11 cellular contexts compared by ENCODE assay signal in genomic region chr11:83195649-83196048, GRCh38. TPM values are rescaled to one million over a fixed set of nuclear protein-coding genes. Genes with fewer than 3 reads are reported as not detected.
DNase-seq lines count a peak whose midpoint lies in the region; ATAC-seq and TF ChIP-seq lines count a peak whose summit lies in the region.
"Had no signal": no experiment of that assay in that cellular context is flagged by ENCODE, and none has a peak within 500 bp of the region (broad histone marks: within the 10 kb centered on the region; RNA-seq: fewer than 3 reads in every experiment).

No MANE protein-coding gene starts in this region.

- H3K4me3 ChIP-seq in DOHH2 (ENCODE audit: low read length), result no peak overlapping the region
- peak overlapping the region; percentile 83 for H3K4me3 ChIP-seq in RWPE2 (ENCODE audit: severe bottlenecking)
- H3K4me3 ChIP-seq in endodermal cell (ENCODE audit: low read length), result peak overlapping the region; percentile 100
- peak overlapping the region; percentile 86 for H3K4me3 ChIP-seq in psoas muscle

- no peaks in the 10 kb centered on the region for H4K20me1 ChIP-seq in DOHH2 (ENCODE audit: control insufficient read depth, insufficient read depth, low read depth, low read length)

- TF ChIP-seq CTCF in DOHH2 (IDR thresholded peaks at IDR 0.05; ENCODE audit: low read depth, low read length, poor library complexity, severe bottlenecking) (no peak), RWPE2 (IDR thresholded peaks at IDR 0.05; ENCODE audit: poor library complexity, severe bottlenecking) (no peak), endodermal cell (conservative IDR thresholded peaks at IDR 0.05) (no peak), psoas muscle (IDR thresholded peaks at IDR 0.05) (no peak)

- ATAC-seq in RWPE2 (ENCODE audit: low read depth) (no peak), psoas muscle (no peak)
- ATAC-seq: Right ventricle myocardium inferior had no signal

- peaks cover 25% of the 10 kb centered on the region for H3K79me2 ChIP-seq in DOHH2 (ENCODE audit: control insufficient read depth, low read length)

- H3K9me3 ChIP-seq in DOHH2 (ENCODE audit: control insufficient read depth, insufficient read depth, low read length), result no peaks in the 10 kb centered on the region
- no peaks in the 10 kb centered on the region for H3K9me3 ChIP-seq in RWPE2 (ENCODE audit: severe bottlenecking)
- H3K9me3 ChIP-seq in endodermal cell (ENCODE audit: control insufficient read depth, low read length), result no peaks in the 10 kb centered on the region
- H3K9me3 ChIP-seq in psoas muscle, result no peaks in the 10 kb centered on the region
- H3K9me3 ChIP-seq: suprapubic skin had no signal

- H3K9me2 ChIP-seq in DOHH2 (replicated peaks; ENCODE audit: control insufficient read depth, low read length), result no peaks in the 10 kb centered on the region

- DNase-seq in RWPE2 (ENCODE audit: low spot score) (no peak), endodermal cell (no peak), psoas muscle (no peak), amniotic stem cell (lab: John Stamatoyannopoulos, UW) (no peak), activated gamma-delta T cell (lab: John Stamatoyannopoulos, UW) (no peak), G401 (ENCODE audit: low spot score) (no peak)
- DNase-seq: activated CD4-positive, alpha-beta T cell treated with anti-CD3 and anti-CD28 coated beads, Interleukin-2, amount 50 U/mL, for 4 hours; stimulated activated CD4-positive, alpha-beta T cell treated with anti-CD3 and anti-CD28 coated beads, Interleukin-2, amount 100 ng/mL, for 24 hours had no signal

- H3K4me1 ChIP-seq in DOHH2 (ENCODE audit: control insufficient read depth, low read length) (peaks cover 22% of the 10 kb centered on the region), RWPE2 (ENCODE audit: insufficient read depth, poor library complexity, severe bottlenecking) (peaks cover 13% of the 10 kb centered on the region), endodermal cell (ENCODE audit: control insufficient read depth, insufficient read depth, low read length) (peaks cover 6% of the 10 kb centered on the region), psoas muscle (peaks cover 22% of the 10 kb centered on the region)

- peak overlapping the region; percentile 90 for H3K4me3 Mint-ChIP-seq in endodermal cell

- H3K36me3 ChIP-seq in DOHH2 (ENCODE audit: control insufficient read depth, low read length), result peaks cover 27% of the 10 kb centered on the region
- H3K36me3 ChIP-seq in RWPE2 (ENCODE audit: low read depth), result peaks cover 33% of the 10 kb centered on the region
- peaks cover 35% of the 10 kb centered on the region for H3K36me3 ChIP-seq in endodermal cell (ENCODE audit: control insufficient read depth, insufficient read depth, low read length)
- peaks cover 3 to 41% of the 10 kb centered on the region in 2 donors for H3K36me3 ChIP-seq in psoas muscle (ENCODE audit: insufficient read depth in 1 of 2, low read depth in 1 of 2)

- H3K4me1 Mint-ChIP-seq in endodermal cell, result peaks cover 27% of the 10 kb centered on the region

- H3K9me3 Mint-ChIP-seq in endodermal cell, result no peaks in the 10 kb centered on the region

- H3K27me3 ChIP-seq in DOHH2 (ENCODE audit: control insufficient read depth, low read length) (no peaks in the 10 kb centered on the region), RWPE2 (ENCODE audit: insufficient read depth, poor library complexity, severe bottlenecking) (no peaks in the 10 kb centered on the region), endodermal cell (ENCODE audit: control insufficient read depth, insufficient read depth, low read length, poor library complexity, severe bottlenecking) (no peaks in the 10 kb centered on the region), psoas muscle (ENCODE audit: insufficient read depth in 3 of 3, low read length in 2 of 3) (no peaks in the 10 kb centered on the region)
- H3K27me3 ChIP-seq: suprapubic skin had no signal

- intact Hi-C loops in psoas muscle (cut with DNase I), result no loop called here

- peaks cover 3% of the 10 kb centered on the region; the same call in 1 of the 2 replicates for H3F3A ChIP-seq in DOHH2 (ENCODE audit: control insufficient read depth, insufficient read depth)

- H3K36me3 Mint-ChIP-seq in endodermal cell (ENCODE audit: low read depth), result peaks cover 16% of the 10 kb centered on the region

- in situ Hi-C loops in G401 (cut with HindIII; ENCODE audit: low sequenced_read_pairs), result no loop called here

- WGBS in endodermal cell (ENCODE audit: insufficient coverage in 1 of 2, insufficient read length in 1 of 2), 2 experiments, result 97 to 100% methylated on average over 3 to 8 of the region's 8 CpGs
- WGBS in psoas muscle, 3 donors, result 92 to 98% (median 97%) methylated on average over 8 of the region's 8 CpGs

- H3K27ac Mint-ChIP-seq in endodermal cell, result no peak overlapping the region

- H3K27ac ChIP-seq in DOHH2 (ENCODE audit: low read depth, low read length) (no peak overlapping the region), RWPE2 (ENCODE audit: poor library complexity, severe bottlenecking) (no peak overlapping the region), endodermal cell (ENCODE audit: low read depth, low read length) (no peak overlapping the region), psoas muscle (no peak overlapping the region)

- peak overlapping the region; percentile 96 for H3K9ac ChIP-seq in endodermal cell (ENCODE audit: extremely low read depth, low read length, poor library complexity, severe bottlenecking)

- peak overlapping the region; percentile 96 for H3K4me2 ChIP-seq in DOHH2 (ENCODE audit: low read length)

- H3K27me3 Mint-ChIP-seq in endodermal cell (ENCODE audit: insufficient read depth), result no peaks in the 10 kb centered on the region

RNA-seq across cellular contexts. Expression of gene ANKRD42, which starts 2.1 kb away (rescaled TPM):
- total RNA-seq in endodermal cell (10 to 100 TPM; 11.1 to 11.4 TPM), psoas muscle (1 to 10 TPM; 3.6 to 4.6 (median 3.7) TPM)
- 5.3 TPM for polyA plus RNA-seq in endodermal cell (2013, experiment 1 of 2)
- 6.7 TPM for polyA plus RNA-seq in endodermal cell (2013, experiment 2 of 2)
- polyA plus RNA-seq in psoas muscle, result 1 to 10 TPM; 1.6 to 9.1 (median 3.0) TPM
- 5.1 and 15.1 TPM in 2 replicates for total RNA-seq in G401 (2014; rRNA removed; shearing (Covaris generic))

RNA-seq across cellular contexts. Expression of gene PCF11, which starts 38.7 kb away (rescaled TPM):
- total RNA-seq in endodermal cell (10 to 100 TPM; 52.7 to 67.7 TPM), psoas muscle (10 to 100 TPM; 31.4 to 57.4 (median 47.3) TPM)
- 45.5 TPM for polyA plus RNA-seq in endodermal cell (2013, experiment 1 of 2)
- 41.7 TPM for polyA plus RNA-seq in endodermal cell (2013, experiment 2 of 2)
- 10 to 100 TPM; 19.2 to 29.6 (median 25.3) TPM for polyA plus RNA-seq in psoas muscle
- 10.8 and 22.3 TPM in 2 replicates for total RNA-seq in G401 (2014; rRNA removed; shearing (Covaris generic))
